1 cellular context compared by ENCODE assay signal in the genomic region with DNA sequence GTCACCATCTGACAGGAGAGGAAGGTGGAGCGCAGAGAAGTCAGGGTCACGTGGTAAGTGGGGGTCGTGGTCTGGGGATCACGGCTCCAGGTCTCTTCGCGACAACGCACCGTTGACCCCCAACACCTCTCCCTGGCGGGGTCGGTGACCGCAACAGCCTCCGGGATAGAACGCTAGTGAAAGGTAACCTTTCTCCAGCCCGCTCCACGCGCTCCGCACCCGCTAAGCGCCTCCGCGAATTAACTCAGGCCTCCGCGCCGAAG.
TF ChIP-seq lines count a peak whose summit lies in the region.

No MANE protein-coding gene starts in this region.

TF ChIP-seq in SK-N-SH, 30 proteins besides CTCF, POLR2A, EP300 and RAD21 (continued from another document):
- TF ChIP-seq, protein P1, sequence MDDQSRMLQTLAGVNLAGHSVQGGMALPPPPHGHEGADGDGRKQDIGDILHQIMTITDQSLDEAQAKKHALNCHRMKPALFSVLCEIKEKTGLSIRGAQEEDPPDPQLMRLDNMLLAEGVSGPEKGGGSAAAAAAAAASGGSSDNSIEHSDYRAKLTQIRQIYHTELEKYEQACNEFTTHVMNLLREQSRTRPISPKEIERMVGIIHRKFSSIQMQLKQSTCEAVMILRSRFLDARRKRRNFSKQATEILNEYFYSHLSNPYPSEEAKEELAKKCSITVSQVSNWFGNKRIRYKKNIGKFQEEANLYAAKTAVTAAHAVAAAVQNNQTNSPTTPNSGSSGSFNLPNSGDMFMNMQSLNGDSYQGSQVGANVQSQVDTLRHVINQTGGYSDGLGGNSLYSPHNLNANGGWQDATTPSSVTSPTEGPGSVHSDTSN (IDR thresholded peaks at IDR 0.05): no peak
- no peak for TF ChIP-seq CHD2 (IDR thresholded peaks at IDR 0.05; ENCODE audit: low read length, partially characterized antibody)
- no peak for TF ChIP-seq REST (IDR thresholded peaks at IDR 0.05; ENCODE audit: low read depth, low read length)
- TF ChIP-seq, protein P2, sequence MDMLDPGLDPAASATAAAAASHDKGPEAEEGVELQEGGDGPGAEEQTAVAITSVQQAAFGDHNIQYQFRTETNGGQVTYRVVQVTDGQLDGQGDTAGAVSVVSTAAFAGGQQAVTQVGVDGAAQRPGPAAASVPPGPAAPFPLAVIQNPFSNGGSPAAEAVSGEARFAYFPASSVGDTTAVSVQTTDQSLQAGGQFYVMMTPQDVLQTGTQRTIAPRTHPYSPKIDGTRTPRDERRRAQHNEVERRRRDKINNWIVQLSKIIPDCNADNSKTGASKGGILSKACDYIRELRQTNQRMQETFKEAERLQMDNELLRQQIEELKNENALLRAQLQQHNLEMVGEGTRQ (IDR thresholded peaks at IDR 0.05; ENCODE audit: borderline replicate concordance, low read depth, low read length): no peak
- no peak for TF ChIP-seq YY1 (IDR thresholded peaks at IDR 0.05; ENCODE audit: low read depth)
- TF ChIP-seq RCOR1 (IDR thresholded peaks at IDR 0.05; ENCODE audit: low read length): no peak
- TF ChIP-seq, protein P3, sequence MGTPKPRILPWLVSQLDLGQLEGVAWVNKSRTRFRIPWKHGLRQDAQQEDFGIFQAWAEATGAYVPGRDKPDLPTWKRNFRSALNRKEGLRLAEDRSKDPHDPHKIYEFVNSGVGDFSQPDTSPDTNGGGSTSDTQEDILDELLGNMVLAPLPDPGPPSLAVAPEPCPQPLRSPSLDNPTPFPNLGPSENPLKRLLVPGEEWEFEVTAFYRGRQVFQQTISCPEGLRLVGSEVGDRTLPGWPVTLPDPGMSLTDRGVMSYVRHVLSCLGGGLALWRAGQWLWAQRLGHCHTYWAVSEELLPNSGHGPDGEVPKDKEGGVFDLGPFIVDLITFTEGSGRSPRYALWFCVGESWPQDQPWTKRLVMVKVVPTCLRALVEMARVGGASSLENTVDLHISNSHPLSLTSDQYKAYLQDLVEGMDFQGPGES (IDR thresholded peaks at IDR 0.05; ENCODE audit: low read depth, low read length): no peak
- no peak for TF ChIP-seq USF1 (IDR thresholded peaks at IDR 0.05; ENCODE audit: borderline replicate concordance, low read depth)
- no peak for TF ChIP-seq TCF12 (IDR thresholded peaks at IDR 0.05)
- no peak for TF ChIP-seq JUND (IDR thresholded peaks at IDR 0.05)
- no peak for TF ChIP-seq FOXJ3 (CRISPR knock-in tag; IDR thresholded peaks at IDR 0.05)
- no peak for TF ChIP-seq GATA2 (CRISPR knock-in tag; IDR thresholded peaks at IDR 0.05)
TF ChIP-seq in SK-N-SH: peak in this region for 0.
